ENCODE assay signal across 8 cellular contexts in the genomic region with DNA sequence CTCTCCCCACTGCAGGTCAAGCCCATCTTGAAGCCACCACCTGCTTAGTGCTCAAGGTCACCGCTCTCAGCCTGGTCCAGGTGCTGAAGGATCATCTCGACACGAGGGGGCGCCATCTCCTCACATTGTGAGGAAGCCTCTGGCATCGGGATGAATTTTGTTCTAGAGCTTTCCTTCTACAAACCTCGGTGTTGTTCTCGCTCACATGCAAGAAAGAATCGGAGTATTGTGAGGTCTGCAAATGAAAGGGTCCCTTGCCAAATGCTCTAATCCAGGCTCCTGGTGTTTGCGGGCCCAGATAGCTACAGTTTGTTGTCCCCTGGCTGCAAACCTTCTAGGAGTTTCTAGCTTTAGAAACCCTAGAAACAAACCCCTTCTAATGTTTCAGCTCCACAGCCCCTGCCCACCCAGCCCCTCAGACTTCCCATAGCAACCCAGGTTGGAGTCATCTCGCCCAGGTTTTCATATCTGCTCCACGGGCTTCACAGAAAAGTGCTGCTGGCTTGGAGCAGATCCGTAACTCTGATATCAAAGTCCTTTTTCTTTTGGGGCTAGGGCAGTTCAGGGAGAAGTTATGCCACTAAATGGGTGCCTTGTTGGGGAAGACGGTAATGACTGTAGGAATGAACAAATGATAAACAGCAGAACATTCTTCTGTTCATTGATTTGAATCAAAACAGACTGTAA.
DNase-seq lines count a peak whose midpoint lies in the region; ATAC-seq and TF ChIP-seq lines count a peak whose summit lies in the region.

No MANE protein-coding gene starts in this region.

- DNase-seq in GM04504 (ENCODE audit: low read depth) (peak; percentile 52), NCI-H2029 (lab: John Stamatoyannopoulos, UW) (peak; percentile 74), T1000 (lab: John Stamatoyannopoulos, UW) (peak; percentile 80), astrocyte of the spinal cord (ENCODE audit: low read depth, low spot score) (peak; percentile 76), iPS DF 6.9 (ENCODE audit: low read depth, low spot score) (peak; percentile 73), smooth muscle cell of the brain vasculature (ENCODE audit: low read depth, low spot score) (peak; percentile 72)

- peak; percentile 85 for TF ChIP-seq CTCF in astrocyte of the spinal cord (IDR thresholded peaks at IDR 0.05; ENCODE audit: low read depth, low read length)

- WGBS in iPS DF 6.9 (ENCODE audit: insufficient coverage, insufficient read length) = no CpG with 5 or more reads among the region's 13 CpGs

- ATAC-seq in HG02798 (IDR thresholded peaks at IDR 0.05; ENCODE audit: poor library complexity, unreplicated experiment) (peak; percentile 92), HG02588 (IDR thresholded peaks at IDR 0.05; ENCODE audit: unreplicated experiment) (no peak)

- H3K36me3 ChIP-seq in iPS DF 6.9 (ENCODE audit: control insufficient read depth, insufficient read depth, low read length) = no peaks in the 10 kb centered on the region

- no peaks in the 10 kb centered on the region for H3K4me1 ChIP-seq in iPS DF 6.9 (ENCODE audit: control insufficient read depth, insufficient read depth, low read length)

- H3K9me3 ChIP-seq in iPS DF 6.9 (ENCODE audit: control insufficient read depth, insufficient read depth, low read length) = no peaks in the 10 kb centered on the region

- H3K4me3 ChIP-seq in astrocyte of the spinal cord (ENCODE audit: low read depth, low read length) (no peak overlapping the region), iPS DF 6.9 (ENCODE audit: low read length) (no peak overlapping the region)

- in situ Hi-C loops in astrocyte of the spinal cord (cut with HindIII; ENCODE audit: low sequenced_read_pairs) = no loop called here

- H3K27me3 ChIP-seq in iPS DF 6.9 (ENCODE audit: control insufficient read depth, insufficient read depth, low read length) = no peaks in the 10 kb centered on the region

- H3K27ac ChIP-seq in iPS DF 6.9 (ENCODE audit: low read length) = no peak overlapping the region
